In the genomic region with DNA sequence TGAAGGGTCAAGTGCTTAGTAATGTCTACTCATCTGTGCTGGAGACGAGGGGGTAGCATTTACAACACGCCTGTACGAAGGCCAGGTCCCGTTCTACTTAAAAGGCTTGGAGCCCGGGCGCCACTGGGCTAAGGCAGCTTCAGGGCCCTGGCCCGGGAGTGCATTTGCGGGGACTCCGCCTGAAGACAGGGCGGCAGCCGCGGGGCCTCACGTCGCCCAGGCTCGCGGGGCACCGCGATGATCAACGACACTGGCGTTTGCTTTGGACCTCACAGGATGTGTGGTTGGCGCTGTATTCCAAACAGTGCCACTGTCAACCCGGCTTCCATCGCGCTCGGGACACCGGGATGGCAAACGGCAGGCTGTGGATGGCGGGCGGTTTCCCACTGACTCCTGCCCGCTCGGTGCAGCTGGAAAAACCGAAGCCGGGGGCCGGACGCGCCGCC, we compare ENCODE assay signal across 1 cellular context.
TF ChIP-seq lines count a peak whose summit lies in the region.

No MANE protein-coding gene starts in this region.

TF ChIP-seq in K562, 482 proteins besides CTCF, POLR2A, EP300 and RAD21 (continued from another document):
- TF ChIP-seq MXI1 (IDR thresholded peaks at IDR 0.05; ENCODE audit: low read depth, low read length) = no peak
- TF ChIP-seq SRSF1 (IDR thresholded peaks at IDR 0.05; ENCODE audit: low read depth, low read length) = no peak
- no peak for TF ChIP-seq HDAC8 (tag; IDR thresholded peaks at IDR 0.05)
- peak in 1 of 2 experiments; percentile 1; a peak in 1 of 4 replicates for TF ChIP-seq FOXA3 (CRISPR knock-in tag; conservative IDR thresholded peaks at IDR 0.05 in 1 of 2, IDR thresholded peaks at IDR 0.05 in 1 of 2)
- no peak for TF ChIP-seq FOXJ3 (CRISPR knock-in tag; IDR thresholded peaks at IDR 0.05)
- TF ChIP-seq SMARCA5 (IDR thresholded peaks at IDR 0.05) = no peak
- TF ChIP-seq DACH1 (IDR thresholded peaks at IDR 0.05; ENCODE audit: partially characterized antibody) = no peak
- TF ChIP-seq, protein P1, sequence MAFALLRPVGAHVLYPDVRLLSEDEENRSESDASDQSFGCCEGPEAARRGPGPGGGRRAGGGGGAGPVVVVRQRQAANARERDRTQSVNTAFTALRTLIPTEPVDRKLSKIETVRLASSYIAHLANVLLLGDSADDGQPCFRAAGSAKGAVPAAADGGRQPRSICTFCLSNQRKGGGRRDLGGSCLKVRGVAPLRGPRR (CRISPR knock-in tag; IDR thresholded peaks at IDR 0.05) = no peak
- TF ChIP-seq MAFK (IDR thresholded peaks at IDR 0.05; ENCODE audit: low read length) = no peak
- TF ChIP-seq MYC (IDR thresholded peaks at IDR 0.05; ENCODE audit: low read depth, low read length) = no peak
- TF ChIP-seq MYC (CRISPR knock-in tag; IDR thresholded peaks at IDR 0.05; ENCODE audit: borderline replicate concordance, low read depth) = 0 out of 2 replicates have a peak, but pooled peaks have one; percentile 73
- TF ChIP-seq CHCHD3 (CRISPR knock-in tag; IDR thresholded peaks at IDR 0.05) = no peak
- TF ChIP-seq, protein P2, sequence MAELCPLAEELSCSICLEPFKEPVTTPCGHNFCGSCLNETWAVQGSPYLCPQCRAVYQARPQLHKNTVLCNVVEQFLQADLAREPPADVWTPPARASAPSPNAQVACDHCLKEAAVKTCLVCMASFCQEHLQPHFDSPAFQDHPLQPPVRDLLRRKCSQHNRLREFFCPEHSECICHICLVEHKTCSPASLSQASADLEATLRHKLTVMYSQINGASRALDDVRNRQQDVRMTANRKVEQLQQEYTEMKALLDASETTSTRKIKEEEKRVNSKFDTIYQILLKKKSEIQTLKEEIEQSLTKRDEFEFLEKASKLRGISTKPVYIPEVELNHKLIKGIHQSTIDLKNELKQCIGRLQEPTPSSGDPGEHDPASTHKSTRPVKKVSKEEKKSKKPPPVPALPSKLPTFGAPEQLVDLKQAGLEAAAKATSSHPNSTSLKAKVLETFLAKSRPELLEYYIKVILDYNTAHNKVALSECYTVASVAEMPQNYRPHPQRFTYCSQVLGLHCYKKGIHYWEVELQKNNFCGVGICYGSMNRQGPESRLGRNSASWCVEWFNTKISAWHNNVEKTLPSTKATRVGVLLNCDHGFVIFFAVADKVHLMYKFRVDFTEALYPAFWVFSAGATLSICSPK (IDR thresholded peaks at IDR 0.05; ENCODE audit: borderline replicate concordance) = no peak
- no peak for TF ChIP-seq CBX2 (IDR thresholded peaks at IDR 0.05; ENCODE audit: insufficient read depth, low read length, poor library complexity, severe bottlenecking)
- TF ChIP-seq EZH2 (IDR thresholded peaks at IDR 0.05; ENCODE audit: borderline replicate concordance, low read depth, low read length) = no peak
- TF ChIP-seq, protein P3, sequence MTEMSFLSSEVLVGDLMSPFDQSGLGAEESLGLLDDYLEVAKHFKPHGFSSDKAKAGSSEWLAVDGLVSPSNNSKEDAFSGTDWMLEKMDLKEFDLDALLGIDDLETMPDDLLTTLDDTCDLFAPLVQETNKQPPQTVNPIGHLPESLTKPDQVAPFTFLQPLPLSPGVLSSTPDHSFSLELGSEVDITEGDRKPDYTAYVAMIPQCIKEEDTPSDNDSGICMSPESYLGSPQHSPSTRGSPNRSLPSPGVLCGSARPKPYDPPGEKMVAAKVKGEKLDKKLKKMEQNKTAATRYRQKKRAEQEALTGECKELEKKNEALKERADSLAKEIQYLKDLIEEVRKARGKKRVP (CRISPR knock-in tag; IDR thresholded peaks at IDR 0.05) = no peak
- TF ChIP-seq, protein P4, sequence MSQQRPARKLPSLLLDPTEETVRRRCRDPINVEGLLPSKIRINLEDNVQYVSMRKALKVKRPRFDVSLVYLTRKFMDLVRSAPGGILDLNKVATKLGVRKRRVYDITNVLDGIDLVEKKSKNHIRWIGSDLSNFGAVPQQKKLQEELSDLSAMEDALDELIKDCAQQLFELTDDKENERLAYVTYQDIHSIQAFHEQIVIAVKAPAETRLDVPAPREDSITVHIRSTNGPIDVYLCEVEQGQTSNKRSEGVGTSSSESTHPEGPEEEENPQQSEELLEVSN (IDR thresholded peaks at IDR 0.05; ENCODE audit: borderline replicate concordance in 1 of 2, extremely low read depth in 1 of 2, insufficient read depth in 1 of 2, insufficient read length in 1 of 2, low read depth in 1 of 2, low read length in 1 of 2, poor library complexity in 1 of 2, severe bottlenecking in 1 of 2) = peak in 1 of 2 experiments; percentile 67
- TF ChIP-seq JUND (IDR thresholded peaks at IDR 0.05; ENCODE audit: borderline replicate concordance, low read depth, low read length) = 0 out of 2 replicates have a peak, but pooled peaks have one; percentile 6
- no peak for TF ChIP-seq JUND (tag; IDR thresholded peaks at IDR 0.05; ENCODE audit: borderline replicate concordance, low read depth, low read length)
- TF ChIP-seq ZNF644 (tag; IDR thresholded peaks at IDR 0.05; ENCODE audit: low read depth) = no peak
- no peak for TF ChIP-seq SIN3A (IDR thresholded peaks at IDR 0.05; ENCODE audit: borderline replicate concordance in 2 of 2, control insufficient read depth in 1 of 2, low read depth in 2 of 2, low read length in 2 of 2)
- no peak for TF ChIP-seq TAF7 (tag; IDR thresholded peaks at IDR 0.05)
- TF ChIP-seq RBM39 (optimal IDR thresholded peaks at IDR 0.05; ENCODE audit: low read depth, low read length) = peak; percentile 41
- TF ChIP-seq, protein P5, sequence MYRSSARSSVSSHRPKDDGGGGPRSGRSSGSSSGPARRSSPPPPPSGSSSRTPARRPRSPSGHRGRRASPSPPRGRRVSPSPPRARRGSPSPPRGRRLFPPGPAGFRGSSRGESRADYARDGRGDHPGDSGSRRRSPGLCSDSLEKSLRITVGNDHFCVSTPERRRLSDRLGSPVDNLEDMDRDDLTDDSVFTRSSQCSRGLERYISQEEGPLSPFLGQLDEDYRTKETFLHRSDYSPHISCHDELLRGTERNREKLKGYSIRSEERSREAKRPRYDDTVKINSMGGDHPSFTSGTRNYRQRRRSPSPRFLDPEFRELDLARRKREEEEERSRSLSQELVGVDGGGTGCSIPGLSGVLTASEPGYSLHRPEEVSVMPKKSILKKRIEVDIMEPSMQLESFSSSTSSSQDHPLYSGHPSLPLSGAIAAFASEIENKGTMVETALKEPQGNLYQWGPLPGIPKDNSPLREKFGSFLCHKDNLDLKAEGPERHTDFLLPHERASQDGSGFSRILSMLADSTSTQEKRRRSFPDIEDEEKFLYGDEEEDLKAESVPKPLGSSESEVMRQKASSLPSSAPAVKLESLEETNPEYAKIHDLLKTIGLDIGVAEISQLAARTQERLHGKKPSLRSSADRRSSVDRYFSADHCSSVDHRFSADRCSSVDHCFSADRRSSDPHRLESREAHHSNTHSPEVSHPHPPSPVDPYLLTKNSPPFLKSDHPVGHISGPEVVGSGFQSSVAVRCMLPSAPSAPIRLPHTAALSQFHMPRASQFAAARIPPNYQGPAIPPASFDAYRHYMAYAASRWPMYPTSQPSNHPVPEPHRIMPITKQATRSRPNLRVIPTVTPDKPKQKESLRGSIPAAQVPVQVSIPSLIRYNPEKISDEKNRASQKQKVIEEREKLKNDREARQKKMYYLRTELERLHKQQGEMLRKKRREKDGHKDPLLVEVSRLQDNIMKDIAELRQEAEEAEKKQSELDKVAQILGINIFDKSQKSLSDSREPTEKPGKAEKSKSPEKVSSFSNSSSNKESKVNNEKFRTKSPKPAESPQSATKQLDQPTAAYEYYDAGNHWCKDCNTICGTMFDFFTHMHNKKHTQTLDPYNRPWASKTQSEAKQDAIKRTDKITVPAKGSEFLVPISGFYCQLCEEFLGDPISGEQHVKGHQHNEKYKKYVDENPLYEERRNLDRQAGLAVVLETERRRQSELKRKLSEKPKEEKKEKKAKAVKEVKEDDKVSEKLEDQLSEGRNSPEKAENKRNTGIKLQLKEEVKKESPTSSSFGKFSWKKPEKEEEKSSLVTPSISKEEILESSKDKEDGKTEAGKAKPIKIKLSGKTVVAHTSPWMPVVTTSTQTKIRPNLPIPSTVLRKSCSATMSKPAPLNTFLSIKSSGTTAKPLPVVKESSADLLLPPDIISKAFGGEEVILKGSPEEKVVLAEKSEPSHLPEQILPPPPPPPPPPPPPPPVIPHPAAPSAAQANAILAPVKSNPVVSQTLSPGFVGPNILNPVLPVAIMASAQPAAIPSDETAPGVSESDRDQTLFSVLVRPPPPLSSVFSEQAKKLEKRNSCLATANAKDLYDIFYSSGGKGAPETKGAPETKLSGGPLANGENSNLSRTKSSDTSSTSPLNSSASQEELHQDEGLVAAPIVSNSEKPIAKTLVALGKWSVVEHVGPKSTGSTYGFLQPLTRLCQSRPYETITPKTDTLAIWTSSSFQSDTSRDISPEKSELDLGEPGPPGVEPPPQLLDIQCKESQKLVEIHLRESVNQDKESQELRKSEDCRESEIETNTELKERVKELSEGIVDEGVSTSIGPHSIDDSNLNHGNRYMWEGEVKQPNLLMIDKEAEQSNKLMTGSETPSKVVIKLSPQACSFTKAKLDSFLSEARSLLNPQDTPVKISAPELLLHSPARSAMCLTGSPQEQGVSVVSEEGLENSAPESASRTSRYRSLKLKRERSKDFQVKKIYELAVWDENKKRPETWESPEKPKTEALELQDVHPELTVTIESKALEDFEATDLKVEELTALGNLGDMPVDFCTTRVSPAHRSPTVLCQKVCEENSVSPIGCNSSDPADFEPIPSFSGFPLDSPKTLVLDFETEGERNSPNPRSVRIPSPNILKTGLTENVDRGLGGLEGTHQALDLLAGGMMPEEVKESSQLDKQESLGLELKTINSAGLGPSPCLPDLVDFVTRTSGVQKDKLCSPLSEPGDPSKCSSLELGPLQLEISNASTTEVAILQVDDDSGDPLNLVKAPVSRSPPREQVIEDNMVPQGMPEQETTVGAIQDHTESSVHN (IDR thresholded peaks at IDR 0.05; ENCODE audit: borderline replicate concordance in 1 of 2, low read depth in 1 of 2) = no peak
- no peak for TF ChIP-seq ZBTB7A (IDR thresholded peaks at IDR 0.05; ENCODE audit: borderline replicate concordance, control insufficient read depth, low read depth, low read length)
- TF ChIP-seq ZNF586 (CRISPR knock-in tag; conservative IDR thresholded peaks at IDR 0.05) = no peak
- TF ChIP-seq GABPB2 (CRISPR knock-in tag; conservative IDR thresholded peaks at IDR 0.05) = no peak
- TF ChIP-seq CREM (IDR thresholded peaks at IDR 0.05; ENCODE audit: low read depth) = 0 out of 2 replicates have a peak, but pooled peaks have one; percentile 3
- TF ChIP-seq, protein P6, sequence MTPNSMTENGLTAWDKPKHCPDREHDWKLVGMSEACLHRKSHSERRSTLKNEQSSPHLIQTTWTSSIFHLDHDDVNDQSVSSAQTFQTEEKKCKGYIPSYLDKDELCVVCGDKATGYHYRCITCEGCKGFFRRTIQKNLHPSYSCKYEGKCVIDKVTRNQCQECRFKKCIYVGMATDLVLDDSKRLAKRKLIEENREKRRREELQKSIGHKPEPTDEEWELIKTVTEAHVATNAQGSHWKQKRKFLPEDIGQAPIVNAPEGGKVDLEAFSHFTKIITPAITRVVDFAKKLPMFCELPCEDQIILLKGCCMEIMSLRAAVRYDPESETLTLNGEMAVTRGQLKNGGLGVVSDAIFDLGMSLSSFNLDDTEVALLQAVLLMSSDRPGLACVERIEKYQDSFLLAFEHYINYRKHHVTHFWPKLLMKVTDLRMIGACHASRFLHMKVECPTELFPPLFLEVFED (CRISPR knock-in tag; conservative IDR thresholded peaks at IDR 0.05) = no peak
- no peak for TF ChIP-seq ZNF57 (CRISPR knock-in tag; IDR thresholded peaks at IDR 0.05)
- TF ChIP-seq ZNF445 (CRISPR knock-in tag; IDR thresholded peaks at IDR 0.05; ENCODE audit: low read depth) = no peak
- TF ChIP-seq, protein P7, sequence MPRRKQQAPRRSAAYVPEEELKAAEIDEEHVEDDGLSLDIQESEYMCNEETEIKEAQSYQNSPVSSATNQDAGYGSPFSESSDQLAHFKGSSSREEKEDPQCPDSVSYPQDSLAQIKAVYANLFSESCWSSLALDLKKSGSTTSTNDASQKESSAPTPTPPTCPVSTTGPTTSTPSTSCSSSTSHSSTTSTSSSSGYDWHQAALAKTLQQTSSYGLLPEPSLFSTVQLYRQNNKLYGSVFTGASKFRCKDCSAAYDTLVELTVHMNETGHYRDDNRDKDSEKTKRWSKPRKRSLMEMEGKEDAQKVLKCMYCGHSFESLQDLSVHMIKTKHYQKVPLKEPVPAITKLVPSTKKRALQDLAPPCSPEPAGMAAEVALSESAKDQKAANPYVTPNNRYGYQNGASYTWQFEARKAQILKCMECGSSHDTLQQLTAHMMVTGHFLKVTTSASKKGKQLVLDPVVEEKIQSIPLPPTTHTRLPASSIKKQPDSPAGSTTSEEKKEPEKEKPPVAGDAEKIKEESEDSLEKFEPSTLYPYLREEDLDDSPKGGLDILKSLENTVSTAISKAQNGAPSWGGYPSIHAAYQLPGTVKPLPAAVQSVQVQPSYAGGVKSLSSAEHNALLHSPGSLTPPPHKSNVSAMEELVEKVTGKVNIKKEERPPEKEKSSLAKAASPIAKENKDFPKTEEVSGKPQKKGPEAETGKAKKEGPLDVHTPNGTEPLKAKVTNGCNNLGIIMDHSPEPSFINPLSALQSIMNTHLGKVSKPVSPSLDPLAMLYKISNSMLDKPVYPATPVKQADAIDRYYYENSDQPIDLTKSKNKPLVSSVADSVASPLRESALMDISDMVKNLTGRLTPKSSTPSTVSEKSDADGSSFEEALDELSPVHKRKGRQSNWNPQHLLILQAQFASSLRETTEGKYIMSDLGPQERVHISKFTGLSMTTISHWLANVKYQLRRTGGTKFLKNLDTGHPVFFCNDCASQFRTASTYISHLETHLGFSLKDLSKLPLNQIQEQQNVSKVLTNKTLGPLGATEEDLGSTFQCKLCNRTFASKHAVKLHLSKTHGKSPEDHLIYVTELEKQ (CRISPR knock-in tag; IDR thresholded peaks at IDR 0.05) = no peak
- no peak for TF ChIP-seq ZFPM2 (CRISPR knock-in tag; IDR thresholded peaks at IDR 0.05)
- TF ChIP-seq SUPT5H (IDR thresholded peaks at IDR 0.05) = 0 out of 2 replicates have a peak, but pooled peaks have one; percentile 26
- no peak for TF ChIP-seq FOXP1 (CRISPR knock-in tag; IDR thresholded peaks at IDR 0.05)
- TF ChIP-seq, protein P8, sequence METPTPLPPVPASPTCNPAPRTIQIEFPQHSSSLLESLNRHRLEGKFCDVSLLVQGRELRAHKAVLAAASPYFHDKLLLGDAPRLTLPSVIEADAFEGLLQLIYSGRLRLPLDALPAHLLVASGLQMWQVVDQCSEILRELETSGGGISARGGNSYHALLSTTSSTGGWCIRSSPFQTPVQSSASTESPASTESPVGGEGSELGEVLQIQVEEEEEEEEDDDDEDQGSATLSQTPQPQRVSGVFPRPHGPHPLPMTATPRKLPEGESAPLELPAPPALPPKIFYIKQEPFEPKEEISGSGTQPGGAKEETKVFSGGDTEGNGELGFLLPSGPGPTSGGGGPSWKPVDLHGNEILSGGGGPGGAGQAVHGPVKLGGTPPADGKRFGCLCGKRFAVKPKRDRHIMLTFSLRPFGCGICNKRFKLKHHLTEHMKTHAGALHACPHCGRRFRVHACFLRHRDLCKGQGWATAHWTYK (CRISPR knock-in tag; IDR thresholded peaks at IDR 0.05) = no peak
- no peak for TF ChIP-seq ZBTB8A (IDR thresholded peaks at IDR 0.05; ENCODE audit: partially characterized antibody)
